Comparison of ENCODE assay signal across 10 cellular contexts in genomic region chr17:49997256-49997735, GRCh38. TPM values are rescaled to one million over a fixed set of nuclear protein-coding genes. Genes with fewer than 3 reads are reported as not detected.
DNase-seq lines count a peak whose midpoint lies in the region; ATAC-seq and TF ChIP-seq lines count a peak whose summit lies in the region.
"Had no signal": no experiment of that assay in that cellular context is flagged by ENCODE, and none has a peak within 500 bp of the region (broad histone marks: within the 10 kb centered on the region; RNA-seq: fewer than 3 reads in every experiment).

No MANE protein-coding gene starts in this region.

- peaks cover 61% of the 10 kb centered on the region for H3K27me3 Mint-ChIP-seq in activated T-helper 17 cell treated with anti-CD3 and anti-CD28 coated beads, Interleukin-2, amount 50 U/mL, for 72 hours
- H3K27me3 Mint-ChIP-seq in memory B cell, result peaks cover 48% of the 10 kb centered on the region

- H3K27ac Mint-ChIP-seq in activated T-helper 17 cell treated with anti-CD3 and anti-CD28 coated beads, Interleukin-2, amount 50 U/mL, for 72 hours, result no peak overlapping the region
- no peak overlapping the region for H3K27ac Mint-ChIP-seq in memory B cell
- H3K27ac Mint-ChIP-seq: activated CD4-positive, alpha-beta T cell treated with anti-CD3 and anti-CD28 coated beads for 36 hours had no signal

- DNase-seq in ACHN (peak; percentile 10), memory B cell (ENCODE audit: low spot score in 2 of 2) (peak in 1 of 2 donors; percentile 27), SIG-M5 (lab: John Stamatoyannopoulos, UW) (no peak)
- no peak for DNase-seq in activated CD4-positive, CD25-positive, alpha-beta regulatory T cell treated with anti-CD3 and anti-CD28 coated beads, Interleukin-2, amount 50 U/mL, for 72 hours

- POLR2A ChIA-PET in HEK293 (lab: Yijun Ruan, JAX), result interaction anchor here (0.6 to 2.7 kb wide), 7 partner anchors 45 to 583 kb away, joined by 3 to 11 read pairs (median 4); partner anchors contain the start of gene SLC35B1

- H3K4me3 Mint-ChIP-seq in activated T-helper 17 cell treated with anti-CD3 and anti-CD28 coated beads, Interleukin-2, amount 50 U/mL, for 72 hours, result peak overlapping the region; percentile 39
- H3K4me3 Mint-ChIP-seq in memory B cell, result peak overlapping the region; percentile 51

- H3K4me1 ChIP-seq in HEK293 (ENCODE audit: control insufficient read depth, insufficient read depth, low read length), result peaks cover 4% of the 10 kb centered on the region

- CTCF ChIA-PET in HEK293 (lab: Yijun Ruan, JAX), result interaction anchor here (0.6 to 9.8 kb wide), 76 partner anchors 8 to 707 kb away, joined by 3 to 526 read pairs (median 14); partner anchors contain the start of genes ITGA3, NXPH3, PDK2 and SLC35B1

- in situ Hi-C loops in ACHN (cut with HindIII; ENCODE audit: low pct_ligation_motif_present, low pct_unique_long_range_greater_than_20kb, low sequenced_read_pairs), result loop anchor here (5.0 kb wide), 1 partner anchor 115 kb away; no protein-coding TSS in a partner anchor

- TF ChIP-seq CTCF in HEK293 (tag by site-specific recombination; IDR thresholded peaks at IDR 0.05), result no peak

- no peaks in the 10 kb centered on the region for H3K36me3 ChIP-seq in HEK293 (ENCODE audit: control insufficient read depth in 2 of 2, insufficient read depth in 1 of 2, low read length in 2 of 2)

- no peaks in the 10 kb centered on the region for H3K9me3 Mint-ChIP-seq in activated T-helper 17 cell treated with anti-CD3 and anti-CD28 coated beads, Interleukin-2, amount 50 U/mL, for 72 hours
- no peaks in the 10 kb centered on the region for H3K9me3 Mint-ChIP-seq in memory B cell

- peaks cover 6% of the 10 kb centered on the region for H3K36me3 Mint-ChIP-seq in activated T-helper 17 cell treated with anti-CD3 and anti-CD28 coated beads, Interleukin-2, amount 50 U/mL, for 72 hours (ENCODE audit: low read depth)
- peaks cover 2% of the 10 kb centered on the region for H3K36me3 Mint-ChIP-seq in memory B cell

- peaks cover 16% of the 10 kb centered on the region for H3K4me1 Mint-ChIP-seq in activated T-helper 17 cell treated with anti-CD3 and anti-CD28 coated beads, Interleukin-2, amount 50 U/mL, for 72 hours
- H3K4me1 Mint-ChIP-seq in memory B cell, result peaks cover 26% of the 10 kb centered on the region

- ATAC-seq in activated T-helper 17 cell treated with anti-CD3 and anti-CD28 coated beads, Interleukin-2, amount 50 U/mL, for 72 hours (replicated peaks), result no peak
- ATAC-seq in memory B cell (ENCODE audit: low read depth), result no peak
- ATAC-seq in GM18498 (IDR thresholded peaks at IDR 0.05; ENCODE audit: unreplicated experiment), result no peak
- ATAC-seq in HG02678 (IDR thresholded peaks at IDR 0.05; ENCODE audit: unreplicated experiment), result no peak

- no peak overlapping the region for H3K27ac ChIP-seq in HEK293 (ENCODE audit: extremely low read depth, low read depth, low read length)

- no peak overlapping the region for H3K4me3 ChIP-seq in HEK293 (ENCODE audit: low read depth, low read length)

- no peaks in the 10 kb centered on the region for H3K9me3 ChIP-seq in HEK293 (ENCODE audit: control insufficient read depth, insufficient read depth, low read depth, low read length)

TF ChIP-seq in HEK293, 187 proteins besides CTCF, POLR2A, EP300 and RAD21 (continues in another document):
- no peak for TF ChIP-seq ZNF416 (tag by site-specific recombination; IDR thresholded peaks at IDR 0.05)
- TF ChIP-seq ZBTB44 (tag by site-specific recombination; IDR thresholded peaks at IDR 0.05), result no peak
- no peak for TF ChIP-seq ZNF19 (tag by site-specific recombination; IDR thresholded peaks at IDR 0.05; ENCODE audit: low read depth)
- TF ChIP-seq, protein P1, sequence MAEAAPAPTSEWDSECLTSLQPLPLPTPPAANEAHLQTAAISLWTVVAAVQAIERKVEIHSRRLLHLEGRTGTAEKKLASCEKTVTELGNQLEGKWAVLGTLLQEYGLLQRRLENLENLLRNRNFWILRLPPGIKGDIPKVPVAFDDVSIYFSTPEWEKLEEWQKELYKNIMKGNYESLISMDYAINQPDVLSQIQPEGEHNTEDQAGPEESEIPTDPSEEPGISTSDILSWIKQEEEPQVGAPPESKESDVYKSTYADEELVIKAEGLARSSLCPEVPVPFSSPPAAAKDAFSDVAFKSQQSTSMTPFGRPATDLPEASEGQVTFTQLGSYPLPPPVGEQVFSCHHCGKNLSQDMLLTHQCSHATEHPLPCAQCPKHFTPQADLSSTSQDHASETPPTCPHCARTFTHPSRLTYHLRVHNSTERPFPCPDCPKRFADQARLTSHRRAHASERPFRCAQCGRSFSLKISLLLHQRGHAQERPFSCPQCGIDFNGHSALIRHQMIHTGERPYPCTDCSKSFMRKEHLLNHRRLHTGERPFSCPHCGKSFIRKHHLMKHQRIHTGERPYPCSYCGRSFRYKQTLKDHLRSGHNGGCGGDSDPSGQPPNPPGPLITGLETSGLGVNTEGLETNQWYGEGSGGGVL (tag by site-specific recombination; IDR thresholded peaks at IDR 0.05), result no peak
- TF ChIP-seq, protein P2, sequence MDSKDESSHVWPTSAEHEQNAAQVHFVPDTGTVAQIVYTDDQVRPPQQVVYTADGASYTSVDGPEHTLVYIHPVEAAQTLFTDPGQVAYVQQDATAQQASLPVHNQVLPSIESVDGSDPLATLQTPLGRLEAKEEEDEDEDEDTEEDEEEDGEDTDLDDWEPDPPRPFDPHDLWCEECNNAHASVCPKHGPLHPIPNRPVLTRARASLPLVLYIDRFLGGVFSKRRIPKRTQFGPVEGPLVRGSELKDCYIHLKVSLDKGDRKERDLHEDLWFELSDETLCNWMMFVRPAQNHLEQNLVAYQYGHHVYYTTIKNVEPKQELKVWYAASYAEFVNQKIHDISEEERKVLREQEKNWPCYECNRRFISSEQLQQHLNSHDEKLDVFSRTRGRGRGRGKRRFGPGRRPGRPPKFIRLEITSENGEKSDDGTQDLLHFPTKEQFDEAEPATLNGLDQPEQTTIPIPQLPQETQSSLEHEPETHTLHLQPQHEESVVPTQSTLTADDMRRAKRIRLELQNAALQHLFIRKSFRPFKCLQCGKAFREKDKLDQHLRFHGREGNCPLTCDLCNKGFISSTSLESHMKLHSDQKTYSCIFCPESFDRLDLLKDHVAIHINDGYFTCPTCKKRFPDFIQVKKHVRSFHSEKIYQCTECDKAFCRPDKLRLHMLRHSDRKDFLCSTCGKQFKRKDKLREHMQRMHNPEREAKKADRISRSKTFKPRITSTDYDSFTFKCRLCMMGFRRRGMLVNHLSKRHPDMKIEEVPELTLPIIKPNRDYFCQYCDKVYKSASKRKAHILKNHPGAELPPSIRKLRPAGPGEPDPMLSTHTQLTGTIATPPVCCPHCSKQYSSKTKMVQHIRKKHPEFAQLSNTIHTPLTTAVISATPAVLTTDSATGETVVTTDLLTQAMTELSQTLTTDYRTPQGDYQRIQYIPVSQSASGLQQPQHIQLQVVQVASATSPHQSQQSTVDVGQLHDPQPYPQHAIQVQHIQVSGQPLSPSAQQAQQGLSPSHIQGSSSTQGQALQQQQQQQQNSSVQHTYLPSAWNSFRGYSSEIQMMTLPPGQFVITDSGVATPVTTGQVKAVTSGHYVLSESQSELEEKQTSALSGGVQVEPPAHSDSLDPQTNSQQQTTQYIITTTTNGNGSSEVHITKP (tag by site-specific recombination; IDR thresholded peaks at IDR 0.05), result 0 out of 2 replicates have a peak, but pooled peaks have one; percentile 18
- TF ChIP-seq ZNF157 (tag by site-specific recombination; IDR thresholded peaks at IDR 0.05), result no peak
- TF ChIP-seq, protein P3, sequence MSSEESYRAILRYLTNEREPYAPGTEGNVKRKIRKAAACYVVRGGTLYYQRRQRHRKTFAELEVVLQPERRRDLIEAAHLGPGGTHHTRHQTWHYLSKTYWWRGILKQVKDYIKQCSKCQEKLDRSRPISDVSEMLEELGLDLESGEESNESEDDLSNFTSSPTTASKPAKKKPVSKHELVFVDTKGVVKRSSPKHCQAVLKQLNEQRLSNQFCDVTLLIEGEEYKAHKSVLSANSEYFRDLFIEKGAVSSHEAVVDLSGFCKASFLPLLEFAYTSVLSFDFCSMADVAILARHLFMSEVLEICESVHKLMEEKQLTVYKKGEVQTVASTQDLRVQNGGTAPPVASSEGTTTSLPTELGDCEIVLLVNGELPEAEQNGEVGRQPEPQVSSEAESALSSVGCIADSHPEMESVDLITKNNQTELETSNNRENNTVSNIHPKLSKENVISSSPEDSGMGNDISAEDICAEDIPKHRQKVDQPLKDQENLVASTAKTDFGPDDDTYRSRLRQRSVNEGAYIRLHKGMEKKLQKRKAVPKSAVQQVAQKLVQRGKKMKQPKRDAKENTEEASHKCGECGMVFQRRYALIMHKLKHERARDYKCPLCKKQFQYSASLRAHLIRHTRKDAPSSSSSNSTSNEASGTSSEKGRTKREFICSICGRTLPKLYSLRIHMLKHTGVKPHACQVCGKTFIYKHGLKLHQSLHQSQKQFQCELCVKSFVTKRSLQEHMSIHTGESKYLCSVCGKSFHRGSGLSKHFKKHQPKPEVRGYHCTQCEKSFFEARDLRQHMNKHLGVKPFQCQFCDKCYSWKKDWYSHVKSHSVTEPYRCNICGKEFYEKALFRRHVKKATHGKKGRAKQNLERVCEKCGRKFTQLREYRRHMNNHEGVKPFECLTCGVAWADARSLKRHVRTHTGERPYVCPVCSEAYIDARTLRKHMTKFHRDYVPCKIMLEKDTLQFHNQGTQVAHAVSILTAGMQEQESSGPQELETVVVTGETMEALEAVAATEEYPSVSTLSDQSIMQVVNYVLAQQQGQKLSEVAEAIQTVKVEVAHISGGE (tag by site-specific recombination; conservative IDR thresholded peaks at IDR 0.05; ENCODE audit: low read depth), result no peak
- TF ChIP-seq ZNF24 (tag by site-specific recombination; IDR thresholded peaks at IDR 0.05), result peak; percentile 49; the same call in 1 of the 2 replicates
- no peak for TF ChIP-seq BCL11A (tag by site-specific recombination; IDR thresholded peaks at IDR 0.05; ENCODE audit: low read depth)

RNA-seq across cellular contexts. Expression of gene DLX3, which starts 2.3 kb away (rescaled TPM):
- total RNA-seq in activated T-helper 17 cell treated with anti-CD3 and anti-CD28 coated beads, Interleukin-2, amount 50 U/mL, for 72 hours, result not detected
- total RNA-seq: liver had no signal

RNA-seq across cellular contexts. Expression of gene DLX4, which starts 28.3 kb away (rescaled TPM):
- under 1 TPM; 0.39 to 0.61 TPM for total RNA-seq in activated T-helper 17 cell treated with anti-CD3 and anti-CD28 coated beads, Interleukin-2, amount 50 U/mL, for 72 hours
- total RNA-seq: liver had no signal

RNA-seq across cellular contexts. Expression of gene ITGA3, which starts 58.6 kb away (rescaled TPM):
- total RNA-seq in activated T-helper 17 cell treated with anti-CD3 and anti-CD28 coated beads, Interleukin-2, amount 50 U/mL, for 72 hours, result 10 to 100 TPM in 1 of 2 donors, 1 to 10 TPM in 1; 5.3 to 22.2 TPM
